Comparison of ENCODE assay signal across 1 cellular context in genomic region chr7:129367700-129368388, GRCh38.
TF ChIP-seq lines count a peak whose summit lies in the region.

No MANE protein-coding gene starts in this region.

TF ChIP-seq in IMR-90, 13 proteins besides CTCF, POLR2A, EP300 and RAD21:
- TF ChIP-seq RFX5 (IDR thresholded peaks at IDR 0.05; ENCODE audit: low read depth, low read length) (no peak), SMC3 (IDR thresholded peaks at IDR 0.05; ENCODE audit: low read depth, low read length) (peak; percentile 94)
